Comparison of ENCODE assay signal across 8 cellular contexts in genomic region chr3:156676467-156677119, GRCh38. TPM values are rescaled to one million over a fixed set of nuclear protein-coding genes. Genes with fewer than 3 reads are reported as not detected.
DNase-seq lines count a peak whose midpoint lies in the region; ATAC-seq, FAIRE-seq and TF ChIP-seq lines count a peak whose summit lies in the region.

No MANE protein-coding gene starts in this region.

- peak; percentile 22 for DNase-seq in ACHN
- no peak for DNase-seq in activated naive CD8-positive, alpha-beta T cell treated with anti-CD3 and anti-CD28 coated beads, Interleukin-2, amount 50 U/mL, for 24 hours
- no peak for DNase-seq in lower lobe of right lung
- DNase-seq in superior temporal gyrus (ENCODE audit: extremely low spot score): no peak
- DNase-seq in activated CD4-positive, CD25-positive, alpha-beta regulatory T cell (lab: John Stamatoyannopoulos, UW): no peak
- no peak for DNase-seq in BE2C
- no peak for DNase-seq in D721Med (ENCODE audit: insufficient read length, low spot score)

- H3K4me1 Mint-ChIP-seq in activated naive CD8-positive, alpha-beta T cell treated with anti-CD3 and anti-CD28 coated beads, Interleukin-2, amount 50 U/mL, for 24 hours: peaks cover 63% of the 10 kb centered on the region

- intact Hi-C loops in lower lobe of right lung (cut with DNase I): no loop called here

- no peaks in the 10 kb centered on the region for H3K9me3 Mint-ChIP-seq in activated naive CD8-positive, alpha-beta T cell treated with anti-CD3 and anti-CD28 coated beads, Interleukin-2, amount 50 U/mL, for 24 hours

- H3K4me3 Mint-ChIP-seq in activated naive CD8-positive, alpha-beta T cell treated with anti-CD3 and anti-CD28 coated beads, Interleukin-2, amount 50 U/mL, for 24 hours: peak overlapping the region; percentile 95

- FAIRE-seq in D721Med (lab: Jason Lieb, UNC): no peak

- in situ Hi-C loops in ACHN (cut with HindIII; ENCODE audit: low pct_ligation_motif_present, low pct_unique_long_range_greater_than_20kb, low sequenced_read_pairs): no loop called here

- H3K27me3 Mint-ChIP-seq in activated naive CD8-positive, alpha-beta T cell treated with anti-CD3 and anti-CD28 coated beads, Interleukin-2, amount 50 U/mL, for 24 hours: no peaks in the 10 kb centered on the region

- no peak for ATAC-seq in activated naive CD8-positive, alpha-beta T cell treated with anti-CD3 and anti-CD28 coated beads, Interleukin-2, amount 50 U/mL, for 24 hours
- ATAC-seq in lower lobe of right lung: no peak

- TF ChIP-seq CTCF in HEK293 (tag by site-specific recombination; IDR thresholded peaks at IDR 0.05) (no peak), lower lobe of right lung (IDR thresholded peaks at IDR 0.05) (no peak), BE2C (IDR thresholded peaks at IDR 0.05; ENCODE audit: low read depth, low read length) (no peak), D721Med (IDR thresholded peaks at IDR 0.05; ENCODE audit: insufficient read depth, missing control alignments) (no peak)

- H3K9me3 ChIP-seq in HEK293 (ENCODE audit: control insufficient read depth, insufficient read depth, low read depth, low read length) (no peaks in the 10 kb centered on the region), lower lobe of right lung (no peaks in the 10 kb centered on the region), BE2C (no peaks in the 10 kb centered on the region)

- CTCF ChIA-PET in HEK293 (lab: Yijun Ruan, JAX): interaction anchor here (0.6 to 2.0 kb wide), 2 partner anchors 10 to 142 kb away, joined by 3 to 6 read pairs; no protein-coding TSS in a partner anchor

- H3K36me3 Mint-ChIP-seq in activated naive CD8-positive, alpha-beta T cell treated with anti-CD3 and anti-CD28 coated beads, Interleukin-2, amount 50 U/mL, for 24 hours (ENCODE audit: low read depth): peaks cover 38% of the 10 kb centered on the region

- H3K4me3 ChIP-seq in HEK293 (ENCODE audit: low read depth, low read length): peak overlapping the region; percentile 85
- peak overlapping the region; percentile 81 for H3K4me3 ChIP-seq in lower lobe of right lung
- no peak overlapping the region for H3K4me3 ChIP-seq in BE2C (ENCODE audit: low read depth, low read length)

- H3K27ac Mint-ChIP-seq in activated naive CD8-positive, alpha-beta T cell treated with anti-CD3 and anti-CD28 coated beads, Interleukin-2, amount 50 U/mL, for 24 hours: peak overlapping the region; percentile 70

- H3K27me3 ChIP-seq in lower lobe of right lung (ENCODE audit: low read depth) (no peaks in the 10 kb centered on the region), BE2C (no peaks in the 10 kb centered on the region)

- H3K4me1 ChIP-seq in HEK293 (ENCODE audit: control insufficient read depth, insufficient read depth, low read length) (peaks cover 9% of the 10 kb centered on the region; the same call in 1 of the 2 replicates), lower lobe of right lung (peaks cover 53% of the 10 kb centered on the region), BE2C (peaks cover 5% of the 10 kb centered on the region; the same call in 1 of the 2 replicates)

- H3K27ac ChIP-seq in HEK293 (ENCODE audit: extremely low read depth, low read depth, low read length) (no peak overlapping the region), lower lobe of right lung (peak overlapping the region; percentile 5)

- H3K36me3 ChIP-seq in HEK293 (ENCODE audit: control insufficient read depth in 2 of 2, insufficient read depth in 1 of 2, low read length in 2 of 2) (peaks cover 0 to 27% of the 10 kb centered on the region in 2 experiments; a peak in 1 of 3 replicates), lower lobe of right lung (peaks cover 24% of the 10 kb centered on the region), BE2C (no peaks in the 10 kb centered on the region; the same call in 1 of the 2 replicates)

- POLR2A ChIA-PET in HEK293 (lab: Yijun Ruan, JAX): interaction anchor here (1.0 to 4.3 kb wide), 4 partner anchors 9 to 412 kb away, joined by 5 to 27 read pairs (median 8); partner anchors contain the start of gene SSR3

TF ChIP-seq in HEK293, 187 proteins besides CTCF, POLR2A, EP300 and RAD21:
- TF ChIP-seq ZNF335 (tag by site-specific recombination; conservative IDR thresholded peaks at IDR 0.05): peak; percentile 81
- no peak for TF ChIP-seq ZBTB7A (tag by site-specific recombination; IDR thresholded peaks at IDR 0.05; ENCODE audit: low read depth)

RNA-seq across cellular contexts. Expression of gene TIPARP, which starts 2.2 kb away (rescaled TPM):
- 58.0 TPM for total RNA-seq in lower lobe of right lung
- polyA plus RNA-seq in BE2C (2012; ENCODE audit: insufficient read depth, insufficient read length, low read depth): 3.3 TPM
